19 cellular contexts compared by ENCODE assay signal in genomic region chr5:4232084-4232483, GRCh38.
"Had no signal": no experiment of that assay in that cellular context is flagged by ENCODE, and none has a peak within 500 bp of the region (broad histone marks: within the 10 kb centered on the region; RNA-seq: fewer than 3 reads in every experiment).

No MANE protein-coding gene starts in this region.

- H3K9me3 ChIP-seq: SJCRH30 had no signal

- H3K36me3 ChIP-seq: MG63, SJCRH30 had no signal

- H3K27me3 ChIP-seq: SJCRH30 had no signal

- ATAC-seq: SK-N-SH treated with all-trans-retinoic acid at 6 μM for 48 hours had no signal

- DNase-seq: Karpas-422, KG1, MG63, NCI-H1092, NCI-H1105 treated with DMSO at 0.1 percent for 48 hours, NCI-H1417 treated with DMSO at 0.1 percent for 48 hours, NCI-H146, NCI-H1694 treated with DMSO at 0.1 percent for 48 hours, NCI-H1930, NCI-H2081, NCI-H2107, NCI-H2227 treated with DMSO at 0.1 percent for 48 hours, NCI-H69, NCI-H774, Right ventricle myocardium superior, RPMI8226, SJCRH30 had no signal

- FAIRE-seq: RCC 7860 had no signal

- H3K27ac ChIP-seq: SJCRH30 had no signal

- H3K4me1 ChIP-seq: SJCRH30 had no signal

- H3K4me3 ChIP-seq: MG63, SJCRH30 had no signal
